ENCODE assay signal across 1 cellular context in genomic region chr2:68900496-68901198, GRCh38.
TF ChIP-seq lines count a peak whose summit lies in the region.

No MANE protein-coding gene starts in this region.

TF ChIP-seq in GM23338, 12 proteins besides CTCF, POLR2A, EP300 and RAD21:
- no peak for TF ChIP-seq STAT1 (IDR thresholded peaks at IDR 0.05; ENCODE audit: unreplicated experiment)
- TF ChIP-seq EZH2 (IDR thresholded peaks at IDR 0.05; ENCODE audit: low read depth, unreplicated experiment), result no peak
- TF ChIP-seq JUNB (IDR thresholded peaks at IDR 0.05; ENCODE audit: unreplicated experiment), result no peak
- TF ChIP-seq ZNF462 (CRISPR knock-in tag; IDR thresholded peaks at IDR 0.05), result no peak
- no peak for TF ChIP-seq ZNF114 (CRISPR knock-in tag; IDR thresholded peaks at IDR 0.05)
- no peak for TF ChIP-seq ZNF331 (CRISPR knock-in tag; IDR thresholded peaks at IDR 0.05; ENCODE audit: low read depth)
- no peak for TF ChIP-seq EZH2phosphoT487 (IDR thresholded peaks at IDR 0.05; ENCODE audit: unreplicated experiment)
- no peak for TF ChIP-seq ETS1 (IDR thresholded peaks at IDR 0.05)
- TF ChIP-seq NANOG (IDR thresholded peaks at IDR 0.05; ENCODE audit: borderline replicate concordance), result no peak
- TF ChIP-seq POLR2AphosphoS5 (IDR thresholded peaks at IDR 0.05; ENCODE audit: low read depth), result no peak
- TF ChIP-seq REST (IDR thresholded peaks at IDR 0.05; ENCODE audit: unreplicated experiment), result no peak
- TF ChIP-seq CREB1 (CRISPR knock-in tag; IDR thresholded peaks at IDR 0.05; ENCODE audit: low read depth), result no peak
